27 cellular contexts compared by ENCODE assay signal in the genomic region with DNA sequence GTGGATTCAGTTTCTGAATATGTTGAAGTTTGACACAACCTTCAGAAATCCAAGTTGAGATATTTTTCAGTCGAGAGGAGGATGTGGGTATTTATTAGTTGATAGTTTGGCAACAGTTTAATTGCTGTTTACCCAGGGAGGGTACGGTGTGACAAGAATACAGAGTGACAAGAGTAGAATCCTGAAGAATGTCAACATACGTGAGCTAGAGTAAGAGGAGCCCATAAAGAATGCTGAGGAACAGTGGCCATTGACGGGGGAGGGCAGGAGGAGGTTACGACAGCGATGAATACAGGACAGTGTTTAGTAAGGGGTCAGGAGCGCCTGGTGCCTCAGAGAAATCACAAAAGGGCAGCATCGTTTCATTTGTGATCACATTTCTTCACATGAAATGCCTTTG.
DNase-seq lines count a peak whose midpoint lies in the region; ATAC-seq and TF ChIP-seq lines count a peak whose summit lies in the region.
"Had no signal": no experiment of that assay in that cellular context is flagged by ENCODE, and none has a peak within 500 bp of the region (broad histone marks: within the 10 kb centered on the region; RNA-seq: fewer than 3 reads in every experiment).

No MANE protein-coding gene starts in this region.

- H3K4me3 ChIP-seq in CD4-positive, CD25-positive, alpha-beta regulatory T cell (ENCODE audit: low read depth, low read length), result no peak overlapping the region
- H3K4me3 ChIP-seq in Panc1 (ENCODE audit: low read depth in 2 of 2, low read length in 2 of 2) (no peak overlapping the region), lower lobe of right lung (no peak overlapping the region)
- H3K4me3 ChIP-seq: adrenal gland, dorsolateral prefrontal cortex, esophagus squamous epithelium, gastrocnemius medialis, Peyer's patch, testis had no signal

- peaks cover 10% of the 10 kb centered on the region for H3K4me1 ChIP-seq in CD4-positive, CD25-positive, alpha-beta regulatory T cell (ENCODE audit: control insufficient read depth, insufficient read depth, low read length, poor library complexity, severe bottlenecking)
- H3K4me1 ChIP-seq in Panc1 (ENCODE audit: control insufficient read depth, insufficient read depth, low read length), result no peaks in the 10 kb centered on the region
- H3K4me1 ChIP-seq in lower lobe of right lung, result peaks cover 6% of the 10 kb centered on the region
- no peaks in the 10 kb centered on the region for H3K4me1 ChIP-seq in H9 (ENCODE audit: insufficient read depth, low read length)
- H3K4me1 ChIP-seq: adrenal gland, esophagus squamous epithelium, gastrocnemius medialis, Peyer's patch, testis had no signal

- no peak overlapping the region for H3K4me2 ChIP-seq in H9 (ENCODE audit: insufficient read depth, insufficient read length, low read length)

- no peak overlapping the region for H3T11ph ChIP-seq in H9 (ENCODE audit: low read length)

- H2BK120ac ChIP-seq in H9 (ENCODE audit: low read depth, low read length, poor library complexity, severe bottlenecking), result no peak overlapping the region

- no peak overlapping the region for H2BK12ac ChIP-seq in H9 (ENCODE audit: insufficient read length, low read depth, low read length)

- H3K9me3 ChIP-seq in CD4-positive, CD25-positive, alpha-beta regulatory T cell (ENCODE audit: control insufficient read depth in 2 of 2, low read length in 2 of 2), result no peaks in the 10 kb centered on the region
- H3K9me3 ChIP-seq in Panc1 (ENCODE audit: control insufficient read depth, insufficient read depth, low read depth, low read length) (no peaks in the 10 kb centered on the region), lower lobe of right lung (no peaks in the 10 kb centered on the region), H9 (ENCODE audit: control insufficient read depth, low read depth, low read length) (no peaks in the 10 kb centered on the region)
- H3K9me3 ChIP-seq: adrenal gland, esophagus squamous epithelium, gastrocnemius medialis, Peyer's patch, testis had no signal

- H3K36me3 ChIP-seq in CD4-positive, CD25-positive, alpha-beta regulatory T cell (ENCODE audit: control insufficient read depth, insufficient read depth, low read length), result peaks cover 36% of the 10 kb centered on the region
- H3K36me3 ChIP-seq in Panc1 (ENCODE audit: control insufficient read depth, insufficient read depth, low read length), result no peaks in the 10 kb centered on the region; the same call in 1 of the 2 replicates
- H3K36me3 ChIP-seq in lower lobe of right lung, result peaks cover 20% of the 10 kb centered on the region
- H3K36me3 ChIP-seq: adrenal gland, gastrocnemius medialis had no signal

- no peak overlapping the region for H3K14ac ChIP-seq in H9 (ENCODE audit: insufficient read depth, low read length)

- no peak overlapping the region for H4K91ac ChIP-seq in H9 (ENCODE audit: insufficient read length, low read depth, low read length)

- no peak overlapping the region for H3K4me3 Mint-ChIP-seq in CD4-positive, CD25-positive, alpha-beta regulatory T cell
- no peak overlapping the region for H3K4me3 Mint-ChIP-seq in effector memory CD8-positive, alpha-beta T cell
- H3K4me3 Mint-ChIP-seq in H9, result no peak overlapping the region
- H3K4me3 Mint-ChIP-seq: activated CD4-positive, alpha-beta memory T cell treated with anti-CD3 and anti-CD28 coated beads for 36 hours; brain had no signal

- H2BK15ac ChIP-seq in H9 (ENCODE audit: low read depth, low read length), result no peak overlapping the region

- CTCF ChIA-PET in Panc1 (lab: Charles Lee), result no interaction called here

- H4K5ac ChIP-seq in H9 (ENCODE audit: insufficient read length, low read depth, low read length), result no peak overlapping the region

- H3K18ac ChIP-seq in H9 (ENCODE audit: insufficient read length, low read depth, low read length), result no peak overlapping the region

- H3K27ac ChIP-seq in 22Rv1 (peak overlapping the region; percentile 59), Panc1 (ENCODE audit: low read length) (no peak overlapping the region), lower lobe of right lung (no peak overlapping the region), H9 (ENCODE audit: insufficient read length, low read depth, low read length) (no peak overlapping the region)
- H3K27ac ChIP-seq in CD4-positive, CD25-positive, alpha-beta regulatory T cell (ENCODE audit: insufficient read depth, low read length, poor library complexity, severe bottlenecking), result no peak overlapping the region
- H3K27ac ChIP-seq: adrenal gland, esophagus squamous epithelium, gastrocnemius medialis, Peyer's patch, testis had no signal

- H3K79me2 ChIP-seq in H9 (ENCODE audit: insufficient read depth, low read length), result no peaks in the 10 kb centered on the region

- no peak overlapping the region for H2AFZ ChIP-seq in H9 (ENCODE audit: low read length)

- H2BK20ac ChIP-seq in H9 (ENCODE audit: low read depth, low read length, poor library complexity, severe bottlenecking), result no peak overlapping the region

- no peak overlapping the region for H4K8ac ChIP-seq in H9 (replicated peaks; ENCODE audit: insufficient read length, low read depth, low read length)

- no peaks in the 10 kb centered on the region for H4K20me1 ChIP-seq in H9 (ENCODE audit: control insufficient read depth, insufficient read depth, insufficient read length)

- no peaks in the 10 kb centered on the region for H3K9me3 Mint-ChIP-seq in CD4-positive, CD25-positive, alpha-beta regulatory T cell
- no peaks in the 10 kb centered on the region for H3K9me3 Mint-ChIP-seq in effector memory CD8-positive, alpha-beta T cell
- no peaks in the 10 kb centered on the region for H3K9me3 Mint-ChIP-seq in H9
- H3K9me3 Mint-ChIP-seq: activated CD4-positive, alpha-beta memory T cell treated with anti-CD3 and anti-CD28 coated beads for 36 hours; brain had no signal

- ATAC-seq in CD4-positive, CD25-positive, alpha-beta regulatory T cell (ENCODE audit: low read depth in 2 of 2), result no peak
- no peak for ATAC-seq in Panc1
- ATAC-seq in effector memory CD8-positive, alpha-beta T cell (replicated peaks), result no peak
- ATAC-seq in lower lobe of right lung, result no peak
- ATAC-seq: gastrocnemius medialis had no signal

- intact Hi-C loops in Panc1 (cut with micrococcal nuclease; ENCODE audit: unreplicated experiment) (no loop called here), lower lobe of right lung (cut with DNase I) (no loop called here)

- no peaks in the 10 kb centered on the region for H3K27me3 Mint-ChIP-seq in CD4-positive, CD25-positive, alpha-beta regulatory T cell
- no peaks in the 10 kb centered on the region for H3K27me3 Mint-ChIP-seq in effector memory CD8-positive, alpha-beta T cell
- no peaks in the 10 kb centered on the region for H3K27me3 Mint-ChIP-seq in H9 (ENCODE audit: low read depth)
- H3K27me3 Mint-ChIP-seq: activated CD4-positive, alpha-beta memory T cell treated with anti-CD3 and anti-CD28 coated beads for 36 hours had no signal

- peaks cover 26% of the 10 kb centered on the region for H3K36me3 Mint-ChIP-seq in CD4-positive, CD25-positive, alpha-beta regulatory T cell
- H3K36me3 Mint-ChIP-seq in effector memory CD8-positive, alpha-beta T cell (ENCODE audit: insufficient read depth), result peaks cover 11% of the 10 kb centered on the region
- peaks cover 0 to 7% (median 2%) of the 10 kb centered on the region in 3 experiments; a peak in 4 of 7 replicates for H3K36me3 Mint-ChIP-seq in H9 (ENCODE audit: insufficient read depth in 1 of 3, low read depth in 3 of 3)

- WGBS in H9 (ENCODE audit: extremely low coverage, insufficient read length, low lambda C conversion rate), result no CpG with 5 or more reads among the region's 8 CpGs

- H3K9ac ChIP-seq in H9 (ENCODE audit: extremely low read depth, insufficient read length, low read length), result no peak overlapping the region

- peaks cover 17 to 25% (median 21%) of the 10 kb centered on the region in 4 donors for H3K4me1 Mint-ChIP-seq in CD4-positive, CD25-positive, alpha-beta regulatory T cell
- H3K4me1 Mint-ChIP-seq in effector memory CD8-positive, alpha-beta T cell (ENCODE audit: low read depth in 2 of 2), result peaks cover 10 to 25% of the 10 kb centered on the region in 2 donors
- H3K4me1 Mint-ChIP-seq in H9, result peaks cover 11% of the 10 kb centered on the region in 2 experiments

- H3K27me3 ChIP-seq in CD4-positive, CD25-positive, alpha-beta regulatory T cell (ENCODE audit: control insufficient read depth, insufficient read depth, low read length), result no peaks in the 10 kb centered on the region
- H3K27me3 ChIP-seq in Panc1 (ENCODE audit: control insufficient read depth, insufficient read depth, low read length), result no peaks in the 10 kb centered on the region
- H3K27me3 ChIP-seq in lower lobe of right lung (ENCODE audit: low read depth), result no peaks in the 10 kb centered on the region
- H3K27me3 ChIP-seq in H9 (ENCODE audit: insufficient read depth, low read length), result no peaks in the 10 kb centered on the region
- H3K27me3 ChIP-seq: adrenal gland, dorsolateral prefrontal cortex, esophagus squamous epithelium, gastrocnemius medialis, Peyer's patch, testis had no signal

- H3K4ac ChIP-seq in H9 (ENCODE audit: low read depth, low read length), result no peak overlapping the region

- peak overlapping the region; percentile 61 to 79 (median 70) for H3K27ac Mint-ChIP-seq in CD4-positive, CD25-positive, alpha-beta regulatory T cell
- peak overlapping the region; percentile 5 to 47 for H3K27ac Mint-ChIP-seq in effector memory CD8-positive, alpha-beta T cell
- peak overlapping the region in 1 of 3 experiments; percentile 53; a peak in 2 of 7 replicates for H3K27ac Mint-ChIP-seq in H9

- no peak for TF ChIP-seq CTCF in 22Rv1 (IDR thresholded peaks at IDR 0.05)
- TF ChIP-seq CTCF in Panc1 (IDR thresholded peaks at IDR 0.05), result no peak
- no peak for TF ChIP-seq CTCF in lower lobe of right lung (IDR thresholded peaks at IDR 0.05)
- no peak for TF ChIP-seq CTCF in H9 (conservative IDR thresholded peaks at IDR 0.05)

- H2AK5ac ChIP-seq in H9 (ENCODE audit: insufficient read length, low read length), result no peak overlapping the region

- in situ Hi-C loops in Panc1 (cut with HindIII; ENCODE audit: low pct_unique_long_range_greater_than_20kb, low sequenced_read_pairs), result no loop called here

- H3K79me1 ChIP-seq in H9 (ENCODE audit: insufficient read depth, low read depth, low read length, poor library complexity, severe bottlenecking), result no peaks in the 10 kb centered on the region

- H3K23me2 ChIP-seq in H9 (ENCODE audit: insufficient read length, low read depth, low read length, poor library complexity, severe bottlenecking), result no peaks in the 10 kb centered on the region

- POLR2A ChIA-PET in Panc1 (lab: Charles Lee), result no interaction called here

- H3K56ac ChIP-seq in H9 (ENCODE audit: insufficient read length, low read depth, low read length), result no peak overlapping the region

- no peak for DNase-seq in CD4-positive, CD25-positive, alpha-beta regulatory T cell
- DNase-seq in Panc1 (ENCODE audit: low read depth, low spot score) (no peak), lower lobe of right lung (no peak), H9 (no peak), anterior cingulate cortex (lab: John Stamatoyannopoulos, UW) (no peak), pons (ENCODE audit: low spot score) (no peak)
- DNase-seq in effector memory CD8-positive, alpha-beta T cell, result no peak
- DNase-seq: activated CD4-positive, alpha-beta memory T cell treated with anti-CD3 and anti-CD28 coated beads for 36 hours; adrenal gland; C1 segment of cervical spinal cord; DND-41; dorsolateral prefrontal cortex; esophagus squamous epithelium; gastrocnemius medialis; GF-D8; mammary epithelial cell; NCI-H1048; NCI-H2107; NCI-H345; NCI-H69; Peyer's patch; SIG-M5; stimulated activated naive CD4-positive, alpha-beta T cell; T1000; testis had no signal

- no peak overlapping the region for H2BK5ac ChIP-seq in H9 (ENCODE audit: insufficient read length, low read length)

- no peak overlapping the region for H3K23ac ChIP-seq in H9 (ENCODE audit: insufficient read length, low read depth, low read length)

- TSS peak; percentile 17 for BruUV-seq in Panc1 (replicated peaks; lab: Mats Ljungman, UMichigan)
